ENCODE assay signal across 8 cellular contexts in the genomic region with DNA sequence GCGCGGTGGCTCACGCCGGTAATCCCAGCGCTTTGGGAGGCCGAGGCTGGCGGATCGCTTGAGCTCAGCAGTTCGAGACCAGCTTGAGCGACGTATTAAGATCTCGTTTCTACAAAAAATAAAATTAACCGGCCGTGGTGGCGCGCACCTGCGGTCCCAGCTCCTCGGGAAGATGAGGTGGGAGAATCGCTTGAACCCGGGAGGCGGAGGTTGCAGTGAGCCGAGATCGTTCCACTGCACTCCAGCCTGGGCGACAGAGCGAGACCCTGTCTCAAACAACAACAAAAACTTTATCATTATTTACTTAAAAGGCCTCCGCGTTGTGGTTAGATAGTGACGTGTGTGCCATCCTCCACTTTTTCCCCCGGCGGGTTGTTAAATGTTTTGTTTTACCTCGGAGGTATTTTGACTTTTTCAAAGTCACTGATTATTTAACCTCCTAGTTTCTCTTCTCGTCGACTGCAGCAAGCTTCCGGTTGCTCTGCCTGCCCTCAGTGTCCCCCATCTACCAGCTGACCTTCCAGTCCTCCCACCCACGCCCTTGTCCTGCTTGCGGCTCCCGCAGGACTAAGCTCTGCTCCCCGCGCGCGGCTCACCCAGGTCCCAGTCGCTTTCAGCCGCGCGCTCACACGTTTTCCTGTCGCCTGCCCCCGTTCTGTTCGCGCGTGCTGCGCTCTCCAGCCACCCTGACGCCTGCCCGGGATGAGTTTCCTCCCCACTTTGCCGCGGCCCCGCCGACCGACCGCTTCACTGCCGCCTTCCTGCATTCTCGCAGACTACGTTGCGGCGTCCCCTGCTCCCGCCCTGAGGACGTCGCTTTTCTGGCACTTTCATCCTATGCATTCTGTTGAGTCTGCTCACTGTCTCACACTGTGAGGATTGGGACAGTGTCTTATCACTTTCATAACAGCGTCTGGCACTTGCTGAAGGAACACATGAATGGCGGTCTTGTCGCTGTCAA. TPM values are rescaled to one million over a fixed set of nuclear protein-coding genes. Genes with fewer than 3 reads are reported as not detected.
DNase-seq lines count a peak whose midpoint lies in the region; ATAC-seq, FAIRE-seq and TF ChIP-seq lines count a peak whose summit lies in the region.

No MANE protein-coding gene starts in this region.

- ATAC-seq in GM18498 (IDR thresholded peaks at IDR 0.05; ENCODE audit: unreplicated experiment), result peak; percentile 27
- peak; percentile 38 for ATAC-seq in HG02884 (IDR thresholded peaks at IDR 0.05; ENCODE audit: unreplicated experiment)
- no peak for ATAC-seq in GM19324 (IDR thresholded peaks at IDR 0.05; ENCODE audit: low FRiP score, unreplicated experiment)

- DNase-seq in NCI-H2171 (lab: John Stamatoyannopoulos, UW), result peak; percentile 32
- DNase-seq in WERI-Rb-1, result peak; percentile 84
- peak; percentile 37 for DNase-seq in bronchial epithelial cell (ENCODE audit: low read depth)
- peak; percentile 96 for DNase-seq in islet precursor cell
- peak; percentile 48 to 71 (median 68) for DNase-seq in stimulated activated CD4-positive, alpha-beta T cell treated with anti-CD3 and anti-CD28 coated beads, Interleukin-12 subunit alpha, Interleukin-12 subunit beta, amount 100 ng/mL, for 48 hours (ENCODE audit: low read depth in 2 of 3, low spot score in 1 of 3)

- FAIRE-seq in bronchial epithelial cell (lab: Jason Lieb, UNC), result no peak

- H3K36me3 ChIP-seq in WERI-Rb-1 (peaks cover 11% of the 10 kb centered on the region), bronchial epithelial cell (ENCODE audit: control insufficient read depth, insufficient read depth, low read length) (peaks cover 1% of the 10 kb centered on the region)

- no peak for TF ChIP-seq CTCF in WERI-Rb-1 (IDR thresholded peaks at IDR 0.05; ENCODE audit: low read depth, low read length)
- TF ChIP-seq CTCF in bronchial epithelial cell (IDR thresholded peaks at IDR 0.05; ENCODE audit: insufficient read depth, low read length, severe bottlenecking), result no peak

- peak overlapping the region; percentile 90 for H3K27ac ChIP-seq in WERI-Rb-1

- H3K9me3 ChIP-seq in WERI-Rb-1 (ENCODE audit: severe bottlenecking), result no peaks in the 10 kb centered on the region

- no peaks in the 10 kb centered on the region for H3K27me3 ChIP-seq in WERI-Rb-1 (ENCODE audit: insufficient read depth, low read depth, severe bottlenecking)
- no peaks in the 10 kb centered on the region for H3K27me3 ChIP-seq in bronchial epithelial cell (ENCODE audit: control insufficient read depth, insufficient read depth, low read length)

- H3K4me3 ChIP-seq in WERI-Rb-1 (ENCODE audit: low read depth, low read length), result peak overlapping the region; percentile 65
- peak overlapping the region; percentile 59 for H3K4me3 ChIP-seq in bronchial epithelial cell (ENCODE audit: low read depth, low read length)

RNA-seq across cellular contexts. Expression of a gene that starts 1.2 kb away (rescaled TPM):
- 38.7 and 42.2 TPM in 2 replicates for total RNA-seq in bronchial epithelial cell

Comparison
In these comparisons a context has a peak if more than half of its experiments do, and no peak if none do; other contexts are left out.
1. DNase-seq: peak in every context shown above with its lines; median percentile 96 in islet precursor cell; 84 in WERI-Rb-1; 68 in stimulated activated CD4-positive, alpha-beta T cell treated with anti-CD3 and anti-CD28 coated beads, Interleukin-12 subunit alpha, Interleukin-12 subunit beta, amount 100 ng/mL, for 48 hours; 37 in bronchial epithelial cell; 32 in NCI-H2171.